8 cellular contexts compared by ENCODE assay signal in genomic region chr2:102449370-102449974, GRCh38. TPM values are rescaled to one million over a fixed set of nuclear protein-coding genes. Genes with fewer than 3 reads are reported as not detected.
DNase-seq lines count a peak whose midpoint lies in the region; ATAC-seq, FAIRE-seq and TF ChIP-seq lines count a peak whose summit lies in the region.

No MANE protein-coding gene starts in this region.

- H3K4me1 ChIP-seq in A673 (ENCODE audit: insufficient read depth, low read length, poor library complexity, severe bottlenecking) (no peaks in the 10 kb centered on the region), PC-9 (replicated peaks; ENCODE audit: insufficient read depth) (no peaks in the 10 kb centered on the region), foreskin keratinocyte (no peaks in the 10 kb centered on the region)

- no peak overlapping the region for H2AFZ ChIP-seq in PC-9

- intact Hi-C loops in A673 (cut with micrococcal nuclease; ENCODE audit: unreplicated experiment) (loop anchor here (5.0 to 10.0 kb wide), 3 partner anchors 427 to 1107 kb away; no protein-coding TSS in a partner anchor), PC-9 (cut with micrococcal nuclease; ENCODE audit: unreplicated experiment) (loop anchor here (2.0 to 10.0 kb wide), 5 partner anchors 207 to 1435 kb away; no protein-coding TSS in a partner anchor), sciatic nerve (cut with DNase I) (no loop called here)

- ATAC-seq in foreskin keratinocyte (peak; percentile 39), sciatic nerve (peak; percentile 36), GM18517 (IDR thresholded peaks at IDR 0.05; ENCODE audit: unreplicated experiment) (no peak)

- TF ChIP-seq CTCF in A673 (conservative IDR thresholded peaks at IDR 0.05; ENCODE audit: low read depth, low read length) (peak; percentile 72), PC-9 (conservative IDR thresholded peaks at IDR 0.05) (peak; percentile 83), foreskin keratinocyte (conservative IDR thresholded peaks at IDR 0.05) (peak; percentile 82)

- no peaks in the 10 kb centered on the region for H3F3A ChIP-seq in PC-9 (ENCODE audit: insufficient read depth, low read depth)

- peak; percentile 13 for FAIRE-seq in GM12891 (lab: Jason Lieb, UNC)

- POLR2A ChIA-PET in A673 (lab: Charles Lee; ENCODE audit: low non-redundant PET), result no interaction called here
- POLR2A ChIA-PET in PC-9 (lab: Charles Lee; ENCODE audit: unreplicated experiment), result no interaction called here

- H4K20me1 ChIP-seq in PC-9 (ENCODE audit: insufficient read depth), result no peaks in the 10 kb centered on the region

- no peak overlapping the region for H3K4me2 ChIP-seq in PC-9

- peak; percentile 24 for DNase-seq in A673 (ENCODE audit: low spot score)
- peak; percentile 22 for DNase-seq in GM12891 (ENCODE audit: insufficient read length, low spot score)
- DNase-seq in PC-9, result peak in 1 of 2 experiments; percentile 41
- DNase-seq in activated T-cell treated with anti-CD3 and anti-CD28 coated beads, Interleukin-2, amount 50 U/mL, for 48 hours, result peak; percentile 75 to 79
- DNase-seq in foreskin keratinocyte, result peak in 1 of 2 donors; percentile 15
- DNase-seq in sciatic nerve (ENCODE audit: low spot score), result no peak
- DNase-seq in SHP77 treated with DMSO at 0.1 percent for 48 hours (lab: John Stamatoyannopoulos, UW), result no peak

- H3K9me2 ChIP-seq in PC-9 (ENCODE audit: insufficient read depth), result no peaks in the 10 kb centered on the region

- H3K79me2 ChIP-seq in PC-9 (ENCODE audit: low read depth), result no peaks in the 10 kb centered on the region

- CTCF ChIA-PET in A673 (lab: Charles Lee), result no interaction called here
- CTCF ChIA-PET in PC-9 (lab: Charles Lee), result no interaction called here

- no peaks in the 10 kb centered on the region for H3K36me3 ChIP-seq in A673 (ENCODE audit: insufficient read depth, low read length, poor library complexity, severe bottlenecking)
- no peaks in the 10 kb centered on the region for H3K36me3 ChIP-seq in PC-9 (ENCODE audit: low read depth)

- no peak overlapping the region for H3K4me3 ChIP-seq in A673 (ENCODE audit: low read depth, low read length, poor library complexity, severe bottlenecking)
- no peak overlapping the region for H3K4me3 ChIP-seq in PC-9

- H3K27ac ChIP-seq in A673 (ENCODE audit: low read depth, low read length, poor library complexity, severe bottlenecking) (no peak overlapping the region), PC-9 (no peak overlapping the region), foreskin keratinocyte (no peak overlapping the region)

- H3K9me3 ChIP-seq in A673 (ENCODE audit: low read depth, low read length, poor library complexity, severe bottlenecking) (no peaks in the 10 kb centered on the region), PC-9 (ENCODE audit: insufficient read depth, low read depth) (no peaks in the 10 kb centered on the region)

- peaks cover 14% of the 10 kb centered on the region for H3K27me3 ChIP-seq in A673 (replicated peaks; ENCODE audit: insufficient read depth, low read depth, low read length, poor library complexity)
- no peaks in the 10 kb centered on the region for H3K27me3 ChIP-seq in PC-9 (ENCODE audit: insufficient read depth, low read depth)
- H3K27me3 ChIP-seq in foreskin keratinocyte, result peaks cover 3% of the 10 kb centered on the region

- BruUV-seq in A673 (replicated peaks; lab: Mats Ljungman, UMichigan) (no TSS peak), PC-9 (replicated peaks; lab: Mats Ljungman, UMichigan) (no TSS peak)

- TF ChIP-seq POLR2A in GM12891 (IDR thresholded peaks at IDR 0.05; ENCODE audit: low read depth, low read length), result no peak

TF ChIP-seq in GM12891, 5 proteins besides CTCF, POLR2A, EP300 and RAD21:
- TF ChIP-seq POLR2AphosphoS5 (IDR thresholded peaks at IDR 0.05; ENCODE audit: low read depth, low read length) (no peak), PAX5 (IDR thresholded peaks at IDR 0.05; ENCODE audit: insufficient read depth, low read length, severe bottlenecking) (no peak), TAF1 (IDR thresholded peaks at IDR 0.05; ENCODE audit: low read depth, low read length) (no peak), SPI1 (IDR thresholded peaks at IDR 0.05; ENCODE audit: low read depth, low read length) (no peak), POU2F2 (IDR thresholded peaks at IDR 0.05; ENCODE audit: low read depth, low read length) (no peak)

RNA-seq across cellular contexts. Expression of gene SLC9A4, which starts 23.6 kb away (rescaled TPM):
- total RNA-seq in A673 (2021) (0.11 and 0.17 TPM in 2 replicates), PC-9 (2021) (0.85 and 1.1 TPM in 2 replicates), foreskin keratinocyte (not detected in 2 replicates), sciatic nerve (not detected)
- not detected for polyA plus RNA-seq in GM12891 (2012; ENCODE audit: low read depth, missing spikeins)
- not detected in 2 replicates for polyA plus RNA-seq in foreskin keratinocyte

RNA-seq across cellular contexts. Expression of gene IL18RAP, which starts 26.5 kb away (rescaled TPM):
- total RNA-seq in A673 (2021) (not detected in 2 replicates), PC-9 (2021) (not detected in 2 replicates), foreskin keratinocyte (not detected in 2 replicates), sciatic nerve (3.0 TPM)
- 0.15 TPM for polyA plus RNA-seq in GM12891 (2012; ENCODE audit: low read depth, missing spikeins)
- not detected in 2 replicates for polyA plus RNA-seq in foreskin keratinocyte

Comparison
In these comparisons a context has a peak if more than half of its experiments do, and no peak if none do; other contexts are left out.
1. DNase-seq: peak in A673 (single experiment), GM12891 (single experiment) and activated T-cell treated with anti-CD3 and anti-CD28 coated beads, Interleukin-2, amount 50 U/mL, for 48 hours (2 of 2); none in sciatic nerve (single experiment) and SHP77 treated with DMSO at 0.1 percent for 48 hours (single experiment).
2. Peak in every context shown above with its lines, with median percentiles within 50 percentile points of each other: CTCF ChIP-seq.